ENCODE assay signal across 11 cellular contexts in the genomic region with DNA sequence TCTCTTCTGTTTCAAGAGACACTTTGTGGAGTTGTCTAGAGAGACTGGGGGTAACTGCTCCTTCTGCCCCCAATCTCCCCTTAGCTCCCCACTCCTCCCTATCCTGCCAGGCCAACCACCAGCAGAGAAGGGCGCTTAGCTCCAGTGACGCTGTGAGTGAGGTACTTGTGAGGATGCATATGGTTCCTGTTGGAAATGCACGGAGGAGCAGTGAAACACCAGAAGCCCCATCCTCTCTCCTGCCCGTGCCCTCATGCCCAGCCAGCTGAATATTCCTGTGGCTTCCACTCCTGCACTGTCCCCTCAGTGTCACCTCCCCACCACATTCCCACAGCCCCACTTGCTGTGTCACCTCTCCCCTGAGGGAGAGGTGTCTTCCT. TPM values are rescaled to one million over a fixed set of nuclear protein-coding genes. Genes with fewer than 3 reads are reported as not detected.
DNase-seq lines count a peak whose midpoint lies in the region; ATAC-seq and TF ChIP-seq lines count a peak whose summit lies in the region.
"Had no signal": no experiment of that assay in that cellular context is flagged by ENCODE, and none has a peak within 500 bp of the region (broad histone marks: within the 10 kb centered on the region; RNA-seq: fewer than 3 reads in every experiment).

No MANE protein-coding gene starts in this region.

- POLR2A ChIA-PET in IMR-90 (lab: Charles Lee; ENCODE audit: unreplicated experiment): no interaction called here

- H3K4me1 Mint-ChIP-seq in activated CD4-positive, alpha-beta T cell treated with anti-CD3 and anti-CD28 coated beads, Interleukin-2, amount 10 ng/mL, durations not matched to agents 24 days and 14 days: peaks cover 87% of the 10 kb centered on the region
- peaks cover 91% of the 10 kb centered on the region for H3K4me1 Mint-ChIP-seq in chondrocyte (ENCODE audit: low read depth)
- peaks cover 98% of the 10 kb centered on the region for H3K4me1 Mint-ChIP-seq in stimulated activated naive CD8-positive, alpha-beta T cell treated with anti-CD3 and anti-CD28 coated beads, Interleukin-15, amount 100 ng/mL, for 72 hours

- no TSS peak for BruUV-seq in IMR-90 (replicated peaks; lab: Mats Ljungman, UMichigan)

- peak overlapping the region; percentile 27 for H2BK20ac ChIP-seq in IMR-90 (ENCODE audit: low read depth, low read length)

- H3K9me3 Mint-ChIP-seq in activated CD4-positive, alpha-beta T cell treated with anti-CD3 and anti-CD28 coated beads, Interleukin-2, amount 10 ng/mL, durations not matched to agents 24 days and 14 days: no peaks in the 10 kb centered on the region
- no peaks in the 10 kb centered on the region for H3K9me3 Mint-ChIP-seq in chondrocyte (ENCODE audit: low read depth)
- no peaks in the 10 kb centered on the region for H3K9me3 Mint-ChIP-seq in stimulated activated naive CD8-positive, alpha-beta T cell treated with anti-CD3 and anti-CD28 coated beads, Interleukin-15, amount 100 ng/mL, for 72 hours
- H3K9me3 Mint-ChIP-seq: nephron had no signal

- peak overlapping the region; percentile 46 for H4K91ac ChIP-seq in IMR-90 (ENCODE audit: insufficient read depth, low read depth, low read length)

- peaks cover 48% of the 10 kb centered on the region for H3K9me1 ChIP-seq in IMR-90 (ENCODE audit: insufficient read depth, low read length)

- H3K9me3 ChIP-seq in IMR-90 (ENCODE audit: control insufficient read depth, insufficient read depth, low read length): no peaks in the 10 kb centered on the region
- H3K9me3 ChIP-seq: SJSA1 had no signal

- H3K27me3 Mint-ChIP-seq in activated CD4-positive, alpha-beta T cell treated with anti-CD3 and anti-CD28 coated beads, Interleukin-2, amount 10 ng/mL, durations not matched to agents 24 days and 14 days: no peaks in the 10 kb centered on the region
- no peaks in the 10 kb centered on the region for H3K27me3 Mint-ChIP-seq in chondrocyte (ENCODE audit: low read depth)
- H3K27me3 Mint-ChIP-seq in stimulated activated naive CD8-positive, alpha-beta T cell treated with anti-CD3 and anti-CD28 coated beads, Interleukin-15, amount 100 ng/mL, for 72 hours: no peaks in the 10 kb centered on the region

- TF ChIP-seq POLR2A in IMR-90 (IDR thresholded peaks at IDR 0.05; ENCODE audit: low read depth, low read length): no peak

- peaks cover 47% of the 10 kb centered on the region for H3K4me1 ChIP-seq in IMR-90 (ENCODE audit: control insufficient read depth, insufficient read depth, low read length)

- peak overlapping the region; percentile 79; the same call in 2 of the 3 replicates for H2BK15ac ChIP-seq in IMR-90 (ENCODE audit: low read depth, low read length)

- H3K36me3 ChIP-seq in IMR-90 (ENCODE audit: control insufficient read depth, insufficient read depth, low read length): peaks cover 2% of the 10 kb centered on the region; the same call in 1 of the 2 replicates
- H3K36me3 ChIP-seq: SJSA1 had no signal

- no peak overlapping the region; the same call in 1 of the 2 replicates for H3K27ac ChIP-seq in IMR-90 (ENCODE audit: insufficient read depth, low read length)
- H3K27ac ChIP-seq: foreskin keratinocyte, SJSA1 had no signal

- H3K4me3 ChIP-seq in IMR-90 (ENCODE audit: insufficient read depth, low read depth, low read length): no peak overlapping the region
- H3K4me3 ChIP-seq: SJSA1 had no signal

- H3K4me3 Mint-ChIP-seq in activated CD4-positive, alpha-beta T cell treated with anti-CD3 and anti-CD28 coated beads, Interleukin-2, amount 10 ng/mL, durations not matched to agents 24 days and 14 days: peak overlapping the region; percentile 70
- H3K4me3 Mint-ChIP-seq in chondrocyte (ENCODE audit: unreplicated experiment): no peak overlapping the region
- peak overlapping the region; percentile 70 to 71 for H3K4me3 Mint-ChIP-seq in stimulated activated naive CD8-positive, alpha-beta T cell treated with anti-CD3 and anti-CD28 coated beads, Interleukin-15, amount 100 ng/mL, for 72 hours
- H3K4me3 Mint-ChIP-seq: nephron had no signal

- H3K27ac Mint-ChIP-seq in activated CD4-positive, alpha-beta T cell treated with anti-CD3 and anti-CD28 coated beads, Interleukin-2, amount 10 ng/mL, durations not matched to agents 24 days and 14 days: peak overlapping the region; percentile 93
- H3K27ac Mint-ChIP-seq in chondrocyte (ENCODE audit: unreplicated experiment): peak overlapping the region; percentile 67
- peak overlapping the region; percentile 86 to 90 for H3K27ac Mint-ChIP-seq in stimulated activated naive CD8-positive, alpha-beta T cell treated with anti-CD3 and anti-CD28 coated beads, Interleukin-15, amount 100 ng/mL, for 72 hours

- H3K4me2 ChIP-seq in IMR-90 (ENCODE audit: low read depth, low read length): no peak overlapping the region

- TF ChIP-seq CTCF in IMR-90 (conservative IDR thresholded peaks at IDR 0.05; ENCODE audit: low read depth, low read length) (no peak), chondrocyte (IDR thresholded peaks at IDR 0.05) (no peak)

- H4K5ac ChIP-seq in IMR-90 (ENCODE audit: low read depth, low read length): no peak overlapping the region; the same call in 1 of the 2 replicates

- peak overlapping the region; percentile 53 for H3K14ac ChIP-seq in IMR-90 (replicated peaks; ENCODE audit: low read depth, low read length)

- H4K8ac ChIP-seq in IMR-90 (ENCODE audit: low read depth in 2 of 2, low read length in 2 of 2): peak overlapping the region; percentile 41 to 51; a peak in 3 of 4 replicates

- peak overlapping the region; percentile 94 for H2AK5ac ChIP-seq in IMR-90 (ENCODE audit: low read depth, low read length)

- H4K20me1 ChIP-seq in IMR-90 (ENCODE audit: insufficient read depth, low read length): peaks cover 28% of the 10 kb centered on the region

- 100% methylated on average over 1 of the region's 4 CpGs; no CpG with 5 or more reads in 1 of the 2 experiments for WGBS in IMR-90 (ENCODE audit: extremely low coverage in 2 of 2, insufficient read length in 1 of 2), 2 experiments

- in situ Hi-C loops in IMR-90 (cut with MboI; ENCODE audit: low sequenced_read_pairs): no loop called here

- no peak for DNase-seq in activated CD4-positive, alpha-beta T cell treated with anti-CD3 and anti-CD28 coated beads, Interleukin-2, amount 10 ng/mL, durations not matched to agents 24 days and 14 days
- DNase-seq in activated CD4-positive, alpha-beta T cell treated with anti-CD3 and anti-CD28 coated beads for 48 hours: no peak
- DNase-seq in IMR-90 (no peak), chondrocyte (ENCODE audit: low spot score) (no peak), head of caudate nucleus (no peak), kidney tubule cell (ENCODE audit: low spot score) (no peak), RKO (ENCODE audit: low spot score) (no peak)
- DNase-seq in stimulated activated naive CD8-positive, alpha-beta T cell treated with anti-CD3 and anti-CD28 coated beads, Interleukin-15, amount 100 ng/mL, for 72 hours: no peak

- H3K56ac ChIP-seq in IMR-90 (ENCODE audit: extremely low read depth, insufficient read depth, low read length): no peak overlapping the region

- no peak for TF ChIP-seq RAD21 in IMR-90 (IDR thresholded peaks at IDR 0.05; ENCODE audit: low read length)

- ATAC-seq in IMR-90 (ENCODE audit: low read depth): no peak
- no peak for ATAC-seq in stimulated activated naive CD8-positive, alpha-beta T cell treated with anti-CD3 and anti-CD28 coated beads, Interleukin-15, amount 100 ng/mL, for 72 hours
- ATAC-seq: foreskin keratinocyte had no signal

- H3K4ac ChIP-seq in IMR-90 (ENCODE audit: low read depth, low read length): peak overlapping the region; percentile 77

- no peak overlapping the region for H2AK9ac ChIP-seq in IMR-90 (replicated peaks; ENCODE audit: low read depth, low read length, poor library complexity)

- peak overlapping the region; percentile 90 for H2BK5ac ChIP-seq in IMR-90 (ENCODE audit: low read depth, low read length, poor library complexity, severe bottlenecking)

- intact Hi-C loops in activated CD4-positive, alpha-beta T cell treated with anti-CD3 and anti-CD28 coated beads, Interleukin-2, amount 10 ng/mL, durations not matched to agents 24 days and 14 days (cut with micrococcal nuclease): loop anchor here (1.0 kb wide), 2 partner anchors 11 to 183 kb away; a partner anchor contains a TSS
- intact Hi-C loops in IMR-90 (cut with micrococcal nuclease): no loop called here
- intact Hi-C loops in head of caudate nucleus (cut with DNase I): no loop called here

- dilution Hi-C loops in IMR-90 (cut with HindIII; ENCODE audit: low sequenced_read_pairs, unreplicated experiment): no loop called here

- CTCF ChIA-PET in IMR-90 (lab: Yijun Ruan, JAX): interaction anchor here (2.0 kb wide), 1 partner anchor 21 kb away, joined by 6 read pairs; no protein-coding TSS in a partner anchor

- H3K36me3 Mint-ChIP-seq in activated CD4-positive, alpha-beta T cell treated with anti-CD3 and anti-CD28 coated beads, Interleukin-2, amount 10 ng/mL, durations not matched to agents 24 days and 14 days (ENCODE audit: low read depth): peaks cover 25% of the 10 kb centered on the region
- H3K36me3 Mint-ChIP-seq in chondrocyte (ENCODE audit: low read depth): no peaks in the 10 kb centered on the region

- peaks cover 49 to 68% of the 10 kb centered on the region in 2 experiments for H3K79me1 ChIP-seq in IMR-90 (ENCODE audit: low read depth in 1 of 2, low read length in 2 of 2)

- no peaks in the 10 kb centered on the region for H3K27me3 ChIP-seq in IMR-90 (ENCODE audit: control insufficient read depth, insufficient read depth, low read length)
- H3K27me3 ChIP-seq: foreskin keratinocyte, SJSA1 had no signal

- H3K18ac ChIP-seq in IMR-90 (ENCODE audit: low read depth, low read length): peak overlapping the region; percentile 55; the same call in 1 of the 2 replicates

- no peak overlapping the region for H2AFZ ChIP-seq in IMR-90 (replicated peaks; ENCODE audit: low read length, poor library complexity)

- peak overlapping the region; percentile 69 for H2BK120ac ChIP-seq in IMR-90 (ENCODE audit: low read depth, low read length)

- peak overlapping the region; percentile 66 for H3K23ac ChIP-seq in IMR-90 (ENCODE audit: low read depth, low read length)

- H3K9ac ChIP-seq in IMR-90 (ENCODE audit: low read depth, low read length): no peak overlapping the region

TF ChIP-seq in IMR-90, 13 proteins besides CTCF, POLR2A, EP300 and RAD21 (continues in another document):
- TF ChIP-seq CEBPB (IDR thresholded peaks at IDR 0.05; ENCODE audit: low read depth, low read length) (no peak), BHLHE40 (IDR thresholded peaks at IDR 0.05; ENCODE audit: low read depth, low read length) (no peak), MAZ (IDR thresholded peaks at IDR 0.05; ENCODE audit: borderline replicate concordance, low read depth, low read length) (no peak), CHD1 (IDR thresholded peaks at IDR 0.05; ENCODE audit: low read depth, low read length) (no peak), NFE2L2 (IDR thresholded peaks at IDR 0.05; ENCODE audit: low read depth, low read length) (no peak), RCOR1 (IDR thresholded peaks at IDR 0.05; ENCODE audit: insufficient replicate concordance, low read length) (no peak)

RNA-seq across cellular contexts. Expression of a gene that starts 11.9 kb away (rescaled TPM):
- 14.8 and 15.2 TPM in 2 replicates for total RNA-seq in activated CD4-positive, alpha-beta T cell treated with anti-CD3 and anti-CD28 coated beads, Interleukin-2, amount 10 ng/mL, durations not matched to agents 24 days and 14 days
- total RNA-seq in IMR-90 (2012; rRNA removed) (280 and 281 TPM in 2 replicates), chondrocyte (43.1 to 49.0 TPM (median 48.7 TPM) in 3 replicates)
- polyA plus RNA-seq in IMR-90 (2012; rRNA removed): 153 and 178 TPM in 2 replicates
- polyA plus RNA-seq in IMR-90 (2012; cell fraction: cytosol; rRNA removed): 55.3 and 126 TPM in 2 replicates
- 66.2 and 102 TPM in 2 replicates for polyA plus RNA-seq in IMR-90 (2012; cell fraction: nucleus; rRNA removed; ENCODE audit: low replicate concordance)
